In genomic region chr9:20178679-20179078, GRCh38 we compare ENCODE assay signal across 20 cellular contexts.
"Had no signal": no experiment of that assay in that cellular context is flagged by ENCODE, and none has a peak within 500 bp of the region (broad histone marks: within the 10 kb centered on the region; RNA-seq: fewer than 3 reads in every experiment).

No MANE protein-coding gene starts in this region.

- H3K4me3 ChIP-seq: esophagus muscularis mucosa, lung, mucosa of descending colon, neural progenitor cell, prostate gland, right atrium auricular region, sigmoid colon, testis, tibial artery had no signal

- H3K27me3 ChIP-seq: esophagus muscularis mucosa, neural progenitor cell, right atrium auricular region, sigmoid colon, testis, tibial artery had no signal

- H3K9ac ChIP-seq: neural progenitor cell had no signal

- DNase-seq: cerebellar nuclear complex; cortex of kidney; effector memory CD8-positive, alpha-beta T cell; foreskin melanocyte; kidney; mucosa of descending colon; naive B cell; sigmoid colon; stimulated activated CD4-positive, alpha-beta T cell treated with anti-CD3 and anti-CD28 coated beads, Interleukin-2, amount 100 ng/mL, for 24 hours; stimulated activated CD4-positive, alpha-beta T cell treated with anti-CD3 and anti-CD28 coated beads, Interleukin-4, amount 100 ng/mL, for 24 hours; stimulated activated naive CD8-positive, alpha-beta T cell treated with anti-CD3 and anti-CD28 coated beads, Interleukin-15, Interleukin-2, amounts not matched to agents 100 U/mL and 50 U/mL, for 24 hours; substantia nigra; testis; tibial artery had no signal

- H3K4me2 ChIP-seq: neural progenitor cell had no signal

- H3K4me1 ChIP-seq: esophagus muscularis mucosa, neural progenitor cell, prostate gland, right atrium auricular region, sigmoid colon, testis, tibial artery had no signal

- H3K9me3 ChIP-seq: esophagus muscularis mucosa, mucosa of descending colon, prostate gland, right atrium auricular region, sigmoid colon, testis, tibial artery had no signal

- FAIRE-seq: kidney, urothelium cell line had no signal

- H3K27ac ChIP-seq: esophagus muscularis mucosa, neural progenitor cell, prostate gland, right atrium auricular region, sigmoid colon, testis, tibial artery had no signal

- H2AFZ ChIP-seq: neural progenitor cell had no signal

- H3K36me3 ChIP-seq: esophagus muscularis mucosa, neural progenitor cell, prostate gland, right atrium auricular region, sigmoid colon, tibial artery had no signal
